Comparison of ENCODE assay signal across 22 cellular contexts in the genomic region with DNA sequence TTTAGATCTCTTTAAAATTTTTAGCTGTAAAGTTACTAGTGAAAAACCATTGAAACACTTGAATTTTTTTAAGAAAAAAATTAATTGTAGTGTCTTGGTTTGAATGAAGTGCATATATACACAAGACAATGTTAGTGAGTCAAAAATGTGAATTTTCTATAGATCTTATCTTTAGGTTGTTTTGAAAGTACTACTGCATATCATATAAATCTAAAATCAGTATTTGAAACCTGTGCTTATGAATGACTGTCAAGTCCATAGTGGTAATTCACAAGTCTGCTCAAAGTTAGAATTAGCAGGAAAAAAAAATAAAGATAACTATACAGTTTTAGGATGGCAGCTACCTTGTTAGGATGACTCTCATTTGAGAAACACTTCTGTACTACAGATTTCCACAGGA. TPM values are rescaled to one million over a fixed set of nuclear protein-coding genes. Genes with fewer than 3 reads are reported as not detected.
DNase-seq lines count a peak whose midpoint lies in the region; ATAC-seq, FAIRE-seq and TF ChIP-seq lines count a peak whose summit lies in the region.
"Had no signal": no experiment of that assay in that cellular context is flagged by ENCODE, and none has a peak within 500 bp of the region (broad histone marks: within the 10 kb centered on the region; RNA-seq: fewer than 3 reads in every experiment).

No MANE protein-coding gene starts in this region.

- CTCF ChIA-PET in activated CD4-positive, alpha-beta T cell treated with anti-CD3 and anti-CD28 coated beads for 36 hours (lab: Charles Lee) = interaction anchor here (0.7 to 15.7 kb wide), 25 partner anchors 10 to 356 kb away, joined by 3 to 293 read pairs (median 10); a partner anchor contains a TSS
- CTCF ChIA-PET in Panc1 (lab: Charles Lee) = interaction anchor here (1.2 to 2.8 kb wide), 2 partner anchors 10 to 55 kb away, joined by 4 to 29 read pairs; no protein-coding TSS in a partner anchor

- DNase-seq in activated CD4-positive, alpha-beta T cell treated with anti-CD3 and anti-CD28 coated beads for 36 hours = no peak
- DNase-seq in activated CD4-positive, alpha-beta T cell treated with anti-CD3 and anti-CD28 coated beads for 48 hours = no peak
- no peak for DNase-seq in Panc1 (ENCODE audit: low read depth, low spot score)
- DNase-seq in chondrocyte (ENCODE audit: low spot score) = no peak
- no peak for DNase-seq in stimulated activated effector memory CD8-positive, alpha-beta T cell treated with anti-CD3 and anti-CD28 coated beads, Interleukin-12 subunit alpha, Interleukin-12 subunit beta, amount 100 ng/mL, for 72 hours (ENCODE audit: low spot score in 2 of 2)
- DNase-seq in upper lobe of left lung = no peak
- DNase-seq in GM19239 (ENCODE audit: insufficient read length, low spot score) = no peak
- DNase-seq: 8988T, activated B cell treated with CpG ODN at 0.5 μM for 24 hours, GDM1, glutamatergic neuron, kidney, NCI-H187, NCI-H524 treated with DMSO at 0.1 percent for 48 hours, spleen had no signal

- H3K27me3 ChIP-seq in Panc1 (ENCODE audit: control insufficient read depth, insufficient read depth, low read length) (no peaks in the 10 kb centered on the region), upper lobe of left lung (no peaks in the 10 kb centered on the region)
- H3K27me3 ChIP-seq: colonic mucosa, right atrium auricular region, spleen, suprapubic skin had no signal

- H3K36me3 Mint-ChIP-seq in activated CD4-positive, alpha-beta T cell treated with anti-CD3 and anti-CD28 coated beads for 36 hours (ENCODE audit: low read depth) = peaks cover 19% of the 10 kb centered on the region
- peaks cover 9% of the 10 kb centered on the region for H3K36me3 Mint-ChIP-seq in chondrocyte (ENCODE audit: low read depth)
- H3K36me3 Mint-ChIP-seq in stimulated activated effector memory CD8-positive, alpha-beta T cell treated with anti-CD3 and anti-CD28 coated beads, Interleukin-12 subunit alpha, Interleukin-12 subunit beta, amount 100 ng/mL, for 72 hours = peaks cover 44% of the 10 kb centered on the region

- peaks cover 74% of the 10 kb centered on the region for H3K4me1 Mint-ChIP-seq in activated CD4-positive, alpha-beta T cell treated with anti-CD3 and anti-CD28 coated beads for 36 hours
- peaks cover 85% of the 10 kb centered on the region for H3K4me1 Mint-ChIP-seq in chondrocyte (ENCODE audit: low read depth)
- H3K4me1 Mint-ChIP-seq in stimulated activated effector memory CD8-positive, alpha-beta T cell treated with anti-CD3 and anti-CD28 coated beads, Interleukin-12 subunit alpha, Interleukin-12 subunit beta, amount 100 ng/mL, for 72 hours = peaks cover 47% of the 10 kb centered on the region

- FAIRE-seq in GM19239 (lab: Jason Lieb, UNC) = no peak
- FAIRE-seq: bronchial epithelial cell had no signal

- H3K9me3 Mint-ChIP-seq in activated CD4-positive, alpha-beta T cell treated with anti-CD3 and anti-CD28 coated beads for 36 hours (ENCODE audit: low read depth) = no peaks in the 10 kb centered on the region
- no peaks in the 10 kb centered on the region for H3K9me3 Mint-ChIP-seq in chondrocyte (ENCODE audit: low read depth)
- no peaks in the 10 kb centered on the region for H3K9me3 Mint-ChIP-seq in stimulated activated effector memory CD8-positive, alpha-beta T cell treated with anti-CD3 and anti-CD28 coated beads, Interleukin-12 subunit alpha, Interleukin-12 subunit beta, amount 100 ng/mL, for 72 hours
- H3K9me3 Mint-ChIP-seq: activated B cell treated with CpG ODN at 0.5 μM for 24 hours; activated CD8-positive, alpha-beta T cell treated with anti-CD3 and anti-CD28 coated beads for 36 hours had no signal

- POLR2A ChIA-PET in activated CD4-positive, alpha-beta T cell treated with anti-CD3 and anti-CD28 coated beads for 36 hours (lab: Charles Lee) = interaction anchor here (0.9 kb wide), 1 partner anchor 25 kb away, joined by 4 read pairs; no protein-coding TSS in a partner anchor
- POLR2A ChIA-PET in Panc1 (lab: Charles Lee) = interaction anchor here (0.5 kb wide), 1 partner anchor 28 kb away, joined by 12 read pairs; no protein-coding TSS in a partner anchor

- H3K4me3 Mint-ChIP-seq in activated CD4-positive, alpha-beta T cell treated with anti-CD3 and anti-CD28 coated beads for 36 hours = no peak overlapping the region
- no peak overlapping the region for H3K4me3 Mint-ChIP-seq in chondrocyte (ENCODE audit: unreplicated experiment)
- no peak overlapping the region for H3K4me3 Mint-ChIP-seq in stimulated activated effector memory CD8-positive, alpha-beta T cell treated with anti-CD3 and anti-CD28 coated beads, Interleukin-12 subunit alpha, Interleukin-12 subunit beta, amount 100 ng/mL, for 72 hours
- H3K4me3 Mint-ChIP-seq: activated B cell treated with CpG ODN at 0.5 μM for 24 hours; activated CD8-positive, alpha-beta T cell treated with anti-CD3 and anti-CD28 coated beads for 36 hours had no signal

- intact Hi-C loops in activated CD4-positive, alpha-beta T cell treated with anti-CD3 and anti-CD28 coated beads for 36 hours (cut with DNase I, micrococcal nuclease) = loop anchor here (2.0 to 5.0 kb wide), 2 partner anchors 63 to 352 kb away; no protein-coding TSS in a partner anchor
- intact Hi-C loops in Panc1 (cut with micrococcal nuclease; ENCODE audit: unreplicated experiment) = no loop called here

- H3K4me3 ChIP-seq in Panc1 (ENCODE audit: low read depth in 2 of 2, low read length in 2 of 2) = no peak overlapping the region
- H3K4me3 ChIP-seq in upper lobe of left lung = no peak overlapping the region
- H3K4me3 ChIP-seq: colonic mucosa, right atrium auricular region, spleen, suprapubic skin had no signal

- no TSS peak for BruUV-seq in Panc1 (replicated peaks; lab: Mats Ljungman, UMichigan)

- H3K27ac Mint-ChIP-seq in activated CD4-positive, alpha-beta T cell treated with anti-CD3 and anti-CD28 coated beads for 36 hours = no peak overlapping the region
- peak overlapping the region; percentile 49 for H3K27ac Mint-ChIP-seq in chondrocyte (ENCODE audit: unreplicated experiment)
- H3K27ac Mint-ChIP-seq in stimulated activated effector memory CD8-positive, alpha-beta T cell treated with anti-CD3 and anti-CD28 coated beads, Interleukin-12 subunit alpha, Interleukin-12 subunit beta, amount 100 ng/mL, for 72 hours = peak overlapping the region; percentile 77
- H3K27ac Mint-ChIP-seq: activated B cell treated with CpG ODN at 0.5 μM for 24 hours; activated CD8-positive, alpha-beta T cell treated with anti-CD3 and anti-CD28 coated beads for 36 hours had no signal

- peaks cover 24% of the 10 kb centered on the region for H3K4me1 ChIP-seq in Panc1 (ENCODE audit: control insufficient read depth, insufficient read depth, low read length)
- peaks cover 17 to 24% (median 20%) of the 10 kb centered on the region in 4 donors for H3K4me1 ChIP-seq in upper lobe of left lung

- TF ChIP-seq EP300 in upper lobe of left lung (IDR thresholded peaks at IDR 0.05) = no peak

- no peak for TF ChIP-seq POLR2A in upper lobe of left lung (IDR thresholded peaks at IDR 0.05)

- ATAC-seq in activated CD4-positive, alpha-beta T cell treated with anti-CD3 and anti-CD28 coated beads for 36 hours = peak; percentile 21
- ATAC-seq in Panc1 = no peak
- ATAC-seq in stimulated activated effector memory CD8-positive, alpha-beta T cell treated with anti-CD3 and anti-CD28 coated beads, Interleukin-12 subunit alpha, Interleukin-12 subunit beta, amount 100 ng/mL, for 72 hours = peak; percentile 54
- ATAC-seq in upper lobe of left lung (ENCODE audit: low FRiP score in 2 of 2) = no peak
- ATAC-seq in GM21381 (IDR thresholded peaks at IDR 0.05; ENCODE audit: unreplicated experiment) = no peak

- H3K36me3 ChIP-seq in Panc1 (ENCODE audit: control insufficient read depth, insufficient read depth, low read length) (no peaks in the 10 kb centered on the region), upper lobe of left lung (peaks cover 0 to 8% (median 1%) of the 10 kb centered on the region in 4 donors)
- H3K36me3 ChIP-seq: colonic mucosa, right atrium auricular region, suprapubic skin had no signal

- H3K27me3 Mint-ChIP-seq in activated CD4-positive, alpha-beta T cell treated with anti-CD3 and anti-CD28 coated beads for 36 hours = no peaks in the 10 kb centered on the region
- no peaks in the 10 kb centered on the region for H3K27me3 Mint-ChIP-seq in chondrocyte (ENCODE audit: low read depth)
- H3K27me3 Mint-ChIP-seq: activated B cell treated with CpG ODN at 0.5 μM for 24 hours; activated CD8-positive, alpha-beta T cell treated with anti-CD3 and anti-CD28 coated beads for 36 hours had no signal

- TF ChIP-seq CTCF in Panc1 (IDR thresholded peaks at IDR 0.05) (no peak), chondrocyte (IDR thresholded peaks at IDR 0.05) (no peak), upper lobe of left lung (IDR thresholded peaks at IDR 0.05) (no peak)

- in situ Hi-C loops in Panc1 (cut with HindIII; ENCODE audit: low pct_unique_long_range_greater_than_20kb, low sequenced_read_pairs) = no loop called here

- H3K9me3 ChIP-seq in Panc1 (ENCODE audit: control insufficient read depth, insufficient read depth, low read depth, low read length) (no peaks in the 10 kb centered on the region), upper lobe of left lung (no peaks in the 10 kb centered on the region)
- H3K9me3 ChIP-seq: colonic mucosa, right atrium auricular region, spleen, suprapubic skin had no signal

- H3K27ac ChIP-seq in Panc1 (ENCODE audit: low read length) (peak overlapping the region; percentile 48; the same call in 1 of the 2 replicates), upper lobe of left lung (no peak overlapping the region)
- H3K27ac ChIP-seq: colonic mucosa, parathyroid adenoma, right atrium auricular region, suprapubic skin had no signal

RNA-seq across cellular contexts. Expression of a gene that starts 25.0 kb away (rescaled TPM):
- total RNA-seq in activated CD4-positive, alpha-beta T cell treated with anti-CD3 and anti-CD28 coated beads for 36 hours = 10 to 100 TPM; 84.8 to 97.5 TPM
- total RNA-seq in Panc1 (2021; ENCODE audit: unreplicated experiment) (99.4 TPM), chondrocyte (157 to 261 TPM (median 247 TPM) in 3 replicates), upper lobe of left lung (100 to 1,000 TPM in 2 of 6 donors, 10 to 100 TPM in 4; 58.0 to 159 (median 87.1) TPM)
- 84.1 TPM for polyA plus RNA-seq in Panc1 (2012; ENCODE audit: insufficient read length)

Comparison
In these comparisons a context has a peak if more than half of its experiments do, and no peak if none do; other contexts are left out.
1. ATAC-seq: peak in activated CD4-positive, alpha-beta T cell treated with anti-CD3 and anti-CD28 coated beads for 36 hours (single experiment) and stimulated activated effector memory CD8-positive, alpha-beta T cell treated with anti-CD3 and anti-CD28 coated beads, Interleukin-12 subunit alpha, Interleukin-12 subunit beta, amount 100 ng/mL, for 72 hours (single experiment); none in Panc1 (single experiment), upper lobe of left lung (0 of 2) and GM21381 (single experiment).